8 cellular contexts compared by ENCODE assay signal in the genomic region with DNA sequence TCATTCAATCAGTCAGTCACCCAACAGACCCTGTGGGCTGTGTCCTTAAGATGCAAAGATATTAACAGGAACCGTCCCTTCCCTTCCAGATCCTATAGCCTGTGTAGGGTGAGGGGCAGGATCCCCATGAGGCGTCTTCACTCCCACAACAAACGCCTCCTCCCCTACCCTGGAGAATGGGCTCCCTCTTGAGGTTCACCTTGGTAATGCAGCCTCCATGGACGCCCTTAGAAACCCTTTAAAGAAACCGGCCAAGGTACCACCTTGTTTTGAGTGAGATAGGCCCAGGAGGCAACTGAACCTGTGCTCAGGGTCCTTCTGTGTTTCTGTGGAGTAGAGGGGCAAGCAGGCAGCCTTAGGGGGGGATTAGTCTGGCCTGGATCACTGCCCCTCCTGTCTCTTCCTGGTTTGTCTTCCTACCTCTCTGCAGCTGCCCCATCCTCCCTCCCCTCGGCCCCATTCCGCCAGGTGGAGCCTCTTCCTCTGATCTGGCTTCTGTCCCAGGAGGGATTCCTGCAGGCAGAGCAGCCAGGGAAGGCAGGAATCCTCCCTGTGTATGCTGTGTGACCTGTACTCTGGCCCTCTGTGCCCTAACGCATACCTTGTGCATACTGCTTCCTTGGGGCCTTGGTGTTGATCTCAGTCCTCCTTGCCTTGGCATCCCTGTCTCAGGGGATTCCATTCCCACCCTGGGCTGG. TPM values are rescaled to one million over a fixed set of nuclear protein-coding genes. Genes with fewer than 3 reads are reported as not detected.
DNase-seq lines count a peak whose midpoint lies in the region; ATAC-seq and TF ChIP-seq lines count a peak whose summit lies in the region.

No MANE protein-coding gene starts in this region.

- H3K4me3 ChIP-seq in GM12864 (ENCODE audit: low read depth, low read length): no peak overlapping the region

- H3K27me3 Mint-ChIP-seq in activated naive CD8-positive, alpha-beta T cell treated with anti-CD3 and anti-CD28 coated beads, Interleukin-2, amount 50 U/mL, for 24 hours: no peaks in the 10 kb centered on the region

- peak; percentile 82 for ATAC-seq in activated naive CD8-positive, alpha-beta T cell treated with anti-CD3 and anti-CD28 coated beads, Interleukin-2, amount 50 U/mL, for 24 hours
- ATAC-seq in left ventricle myocardium superior: peak; percentile 85
- no peak for ATAC-seq in GM21423 (IDR thresholded peaks at IDR 0.05; ENCODE audit: unreplicated experiment)
- ATAC-seq in HG02852 (IDR thresholded peaks at IDR 0.05; ENCODE audit: unreplicated experiment): no peak

- H3K4me3 Mint-ChIP-seq in activated naive CD8-positive, alpha-beta T cell treated with anti-CD3 and anti-CD28 coated beads, Interleukin-2, amount 50 U/mL, for 24 hours: no peak overlapping the region

- no peaks in the 10 kb centered on the region for H3K36me3 Mint-ChIP-seq in activated naive CD8-positive, alpha-beta T cell treated with anti-CD3 and anti-CD28 coated beads, Interleukin-2, amount 50 U/mL, for 24 hours (ENCODE audit: low read depth)

- DNase-seq in GM12864 (ENCODE audit: low read depth) (peak; percentile 31), NCI-H1092 treated with DMSO at 0.1 percent for 48 hours (lab: John Stamatoyannopoulos, UW) (peak; percentile 66), SW480 (ENCODE audit: low spot score) (peak; percentile 65), left ventricle myocardium superior (peak; percentile 45), retina (peak; percentile 86)
- DNase-seq in activated naive CD8-positive, alpha-beta T cell treated with anti-CD3 and anti-CD28 coated beads, Interleukin-2, amount 50 U/mL, for 24 hours: peak; percentile 83

- TF ChIP-seq CTCF in GM12864 (IDR thresholded peaks at IDR 0.05; ENCODE audit: low read depth, low read length, missing control alignments): peak; percentile 94

- no peak overlapping the region for H3K27ac Mint-ChIP-seq in activated naive CD8-positive, alpha-beta T cell treated with anti-CD3 and anti-CD28 coated beads, Interleukin-2, amount 50 U/mL, for 24 hours

- intact Hi-C loops in left ventricle myocardium superior (cut with micrococcal nuclease): loop anchor here (5.0 kb wide), 1 partner anchor 89 kb away; no protein-coding TSS in a partner anchor

- no peaks in the 10 kb centered on the region for H3K9me3 Mint-ChIP-seq in activated naive CD8-positive, alpha-beta T cell treated with anti-CD3 and anti-CD28 coated beads, Interleukin-2, amount 50 U/mL, for 24 hours

- H3K4me1 Mint-ChIP-seq in activated naive CD8-positive, alpha-beta T cell treated with anti-CD3 and anti-CD28 coated beads, Interleukin-2, amount 50 U/mL, for 24 hours: peaks cover 3% of the 10 kb centered on the region

RNA-seq across cellular contexts. Expression of gene GUCA1A, which starts 6.6 kb away (rescaled TPM):
- not detected for total RNA-seq in left ventricle myocardium superior

RNA-seq across cellular contexts. Expression of gene C6orf132, which starts 24.2 kb away (rescaled TPM):
- 2.2 TPM for total RNA-seq in left ventricle myocardium superior

RNA-seq across cellular contexts. Expression of gene GUCA1B, which starts 28.2 kb away (rescaled TPM):
- total RNA-seq in left ventricle myocardium superior: 1.2 TPM

RNA-seq across cellular contexts. Expression of gene MRPS10, which starts 51.1 kb away (rescaled TPM):
- 63.0 TPM for total RNA-seq in left ventricle myocardium superior

Comparison
In these comparisons a context has a peak if more than half of its experiments do, and no peak if none do; other contexts are left out.
1. DNase-seq: peak in every context shown above with its lines; median percentile 86 in retina; 83 in activated naive CD8-positive, alpha-beta T cell treated with anti-CD3 and anti-CD28 coated beads, Interleukin-2, amount 50 U/mL, for 24 hours; 66 in NCI-H1092 treated with DMSO at 0.1 percent for 48 hours; 65 in SW480; 45 in left ventricle myocardium superior; 31 in GM12864.
2. ATAC-seq: peak in activated naive CD8-positive, alpha-beta T cell treated with anti-CD3 and anti-CD28 coated beads, Interleukin-2, amount 50 U/mL, for 24 hours (single experiment) and left ventricle myocardium superior (single experiment); none in GM21423 (single experiment) and HG02852 (single experiment).